ENCODE assay signal across 12 cellular contexts in the genomic region with DNA sequence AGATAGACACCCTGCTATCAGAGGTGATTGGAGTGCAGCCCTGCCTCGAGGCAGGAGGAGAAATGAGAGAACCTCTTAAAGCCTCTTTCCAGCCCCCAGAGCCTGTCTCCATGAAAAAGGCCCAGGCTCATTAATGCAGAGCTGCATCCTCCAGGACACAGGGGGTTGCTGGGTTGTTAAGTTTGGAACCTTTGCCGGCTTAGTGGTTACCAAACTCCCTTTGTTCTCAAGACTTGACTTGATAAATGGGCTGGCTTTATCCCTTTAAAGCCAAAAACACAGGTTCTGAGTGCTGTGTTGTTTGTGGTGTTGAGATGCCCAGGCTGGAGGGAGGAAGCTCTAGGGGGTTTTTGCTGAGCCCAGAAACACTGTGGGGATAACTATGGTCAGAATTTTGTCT.
DNase-seq lines count a peak whose midpoint lies in the region; TF ChIP-seq lines count a peak whose summit lies in the region.
"Had no signal": no experiment of that assay in that cellular context is flagged by ENCODE, and none has a peak within 500 bp of the region (broad histone marks: within the 10 kb centered on the region; RNA-seq: fewer than 3 reads in every experiment).

No MANE protein-coding gene starts in this region.

- H3K4me2 ChIP-seq in OCI-LY3 (ENCODE audit: low read length) (peak overlapping the region; percentile 56), trophoblast cell (ENCODE audit: low read length) (no peak overlapping the region)
- H3K4me2 ChIP-seq: SK-N-SH had no signal

- H3K4ac ChIP-seq in trophoblast cell (ENCODE audit: low read depth, low read length) = no peak overlapping the region

- no peak overlapping the region for H4K12ac ChIP-seq in trophoblast cell (ENCODE audit: low read depth, low read length)

- H3K14ac ChIP-seq in trophoblast cell (ENCODE audit: low read length) = peak overlapping the region; percentile 15

- no CpG with 5 or more reads among the region's 2 CpGs for WGBS in trophoblast cell (ENCODE audit: extremely low coverage, insufficient coverage, insufficient read length)

- H3K4me3 ChIP-seq in OCI-LY3 (ENCODE audit: low read length) (no peak overlapping the region), trophoblast cell (ENCODE audit: low read depth, low read length) (no peak overlapping the region)
- H3K4me3 ChIP-seq: ascending aorta, upper lobe of right lung had no signal

- H3K27ac Mint-ChIP-seq in T-helper 2 cell treated with Interferon-gamma antibody and Interleukin-4, amounts not matched to agents 5 μg/mL and 100 μg/mL, for 36 hours = peak overlapping the region; percentile 95

- DNase-seq in T-helper 2 cell treated with Interferon-gamma antibody and Interleukin-4, amounts not matched to agents 5 μg/mL and 100 μg/mL, for 36 hours (ENCODE audit: low spot score) = no peak
- DNase-seq in T-helper 2 cell = no peak
- DNase-seq in ecto neural progenitor cell (ENCODE audit: low spot score) = peak; percentile 54
- DNase-seq in trophoblast cell = no peak
- no peak for DNase-seq in foreskin melanocyte
- DNase-seq in NCI-H1694 treated with DMSO at 0.1 percent for 48 hours (lab: John Stamatoyannopoulos, UW) = no peak
- no peak for DNase-seq in central memory CD4-positive, alpha-beta T cell
- DNase-seq: NCI-H2081 treated with DMSO at 0.1 percent for 48 hours, SK-N-SH, upper lobe of right lung had no signal

- no peak overlapping the region for H2BK12ac ChIP-seq in trophoblast cell (ENCODE audit: low read length)

- H3K23ac ChIP-seq in trophoblast cell (ENCODE audit: low read length) = no peak overlapping the region

- H3K18ac ChIP-seq in trophoblast cell (ENCODE audit: low read length) = no peak overlapping the region

- H4K20me1 ChIP-seq in OCI-LY3 (ENCODE audit: insufficient read depth, low read length) = no peaks in the 10 kb centered on the region

- H3K36me3 Mint-ChIP-seq in T-helper 2 cell treated with Interferon-gamma antibody and Interleukin-4, amounts not matched to agents 5 μg/mL and 100 μg/mL, for 36 hours (ENCODE audit: low read depth) = peaks cover 89% of the 10 kb centered on the region

- H3K27ac ChIP-seq in OCI-LY3 (ENCODE audit: low read length) (peak overlapping the region; percentile 49), trophoblast cell (ENCODE audit: low read depth, low read length) (no peak overlapping the region)
- H3K27ac ChIP-seq: ascending aorta, upper lobe of right lung had no signal

- no peaks in the 10 kb centered on the region for H3K9me3 ChIP-seq in OCI-LY3 (ENCODE audit: insufficient read depth, low read length)
- H3K9me3 ChIP-seq in trophoblast cell (ENCODE audit: insufficient read depth, low read depth, low read length) = no peaks in the 10 kb centered on the region
- H3K9me3 ChIP-seq: ascending aorta, SK-N-SH, upper lobe of right lung had no signal

- TF ChIP-seq CTCF in OCI-LY3 (IDR thresholded peaks at IDR 0.05; ENCODE audit: low read depth, low read length) = no peak

- no peaks in the 10 kb centered on the region for H3K9me3 Mint-ChIP-seq in T-helper 2 cell treated with Interferon-gamma antibody and Interleukin-4, amounts not matched to agents 5 μg/mL and 100 μg/mL, for 36 hours

- H3K4me1 ChIP-seq in OCI-LY3 (ENCODE audit: low read length) (peaks cover 90% of the 10 kb centered on the region), trophoblast cell (ENCODE audit: control insufficient read depth in 1 of 2, insufficient read depth in 2 of 2, low read length in 2 of 2) (peaks cover 5 to 13% of the 10 kb centered on the region in 2 experiments)
- H3K4me1 ChIP-seq: upper lobe of right lung had no signal

- H3K4me1 Mint-ChIP-seq in T-helper 2 cell treated with Interferon-gamma antibody and Interleukin-4, amounts not matched to agents 5 μg/mL and 100 μg/mL, for 36 hours (ENCODE audit: low read depth) = peaks cover 73% of the 10 kb centered on the region

- H3K36me3 ChIP-seq in OCI-LY3 (replicated peaks; ENCODE audit: low read depth, low read length) (no peaks in the 10 kb centered on the region), trophoblast cell (ENCODE audit: control insufficient read depth in 1 of 2, insufficient read depth in 2 of 2, low read length in 2 of 2) (no peaks in the 10 kb centered on the region)
- H3K36me3 ChIP-seq: ascending aorta, upper lobe of right lung had no signal

- H2AFZ ChIP-seq in OCI-LY3 (ENCODE audit: low read depth, low read length) (no peak overlapping the region), trophoblast cell (ENCODE audit: insufficient read depth, low read length, poor library complexity) (no peak overlapping the region)

- no peaks in the 10 kb centered on the region for H3K79me1 ChIP-seq in trophoblast cell (ENCODE audit: low read length)

- no peak overlapping the region for H4K8ac ChIP-seq in trophoblast cell (ENCODE audit: low read depth, low read length)

- peak overlapping the region; percentile 86 for H3K4me3 Mint-ChIP-seq in T-helper 2 cell treated with Interferon-gamma antibody and Interleukin-4, amounts not matched to agents 5 μg/mL and 100 μg/mL, for 36 hours

- no peak overlapping the region for H2AK5ac ChIP-seq in trophoblast cell (ENCODE audit: low read length)

- no peaks in the 10 kb centered on the region for H3K27me3 Mint-ChIP-seq in T-helper 2 cell treated with Interferon-gamma antibody and Interleukin-4, amounts not matched to agents 5 μg/mL and 100 μg/mL, for 36 hours (ENCODE audit: low read depth)

- H4K91ac ChIP-seq in trophoblast cell (ENCODE audit: low read depth, low read length) = no peak overlapping the region

- H3K27me3 ChIP-seq in OCI-LY3 (ENCODE audit: low read depth, low read length) (no peaks in the 10 kb centered on the region), trophoblast cell (ENCODE audit: insufficient read depth, low read length) (no peaks in the 10 kb centered on the region)
- H3K27me3 ChIP-seq: ascending aorta, upper lobe of right lung had no signal

- H2BK120ac ChIP-seq in trophoblast cell (ENCODE audit: insufficient read depth, low read length, poor library complexity) = no peak overlapping the region

- H3K79me2 ChIP-seq in OCI-LY3 (ENCODE audit: low read length) (no peaks in the 10 kb centered on the region), trophoblast cell (ENCODE audit: control insufficient read depth, insufficient read depth, low read length, poor library complexity) (no peaks in the 10 kb centered on the region)

- H2BK5ac ChIP-seq in trophoblast cell (ENCODE audit: low read depth, low read length, poor library complexity) = no peak overlapping the region

- peak overlapping the region; percentile 28; the same call in 1 of the 2 replicates for H3K9ac ChIP-seq in OCI-LY3 (ENCODE audit: low read length)
- no peak overlapping the region for H3K9ac ChIP-seq in trophoblast cell (ENCODE audit: low read length)
- H3K9ac ChIP-seq: SK-N-SH had no signal
